1 cellular context compared by ENCODE assay signal in genomic region chr19:40273469-40274360, GRCh38.
TF ChIP-seq lines count a peak whose summit lies in the region.

No MANE protein-coding gene starts in this region.

TF ChIP-seq in IMR-90, 13 proteins besides CTCF, POLR2A, EP300 and RAD21:
- TF ChIP-seq MAFK (IDR thresholded peaks at IDR 0.05; ENCODE audit: low read depth, low read length) = no peak
- no peak for TF ChIP-seq MXI1 (IDR thresholded peaks at IDR 0.05; ENCODE audit: borderline replicate concordance, low read depth, low read length)
- no peak for TF ChIP-seq BHLHE40 (IDR thresholded peaks at IDR 0.05; ENCODE audit: low read depth, low read length)
- no peak for TF ChIP-seq RCOR1 (IDR thresholded peaks at IDR 0.05; ENCODE audit: insufficient replicate concordance, low read length)
- TF ChIP-seq CHD1 (IDR thresholded peaks at IDR 0.05; ENCODE audit: low read depth, low read length) = no peak
- no peak for TF ChIP-seq NFE2L2 (IDR thresholded peaks at IDR 0.05; ENCODE audit: low read depth, low read length)
- TF ChIP-seq SMC3 (IDR thresholded peaks at IDR 0.05; ENCODE audit: low read depth, low read length) = no peak
- TF ChIP-seq ELK1 (IDR thresholded peaks at IDR 0.05; ENCODE audit: borderline replicate concordance, low read depth, low read length) = no peak
- no peak for TF ChIP-seq FOS (IDR thresholded peaks at IDR 0.05; ENCODE audit: low read depth, low read length)
- TF ChIP-seq USF2 (IDR thresholded peaks at IDR 0.05; ENCODE audit: low read depth, low read length) = no peak
- TF ChIP-seq CEBPB (IDR thresholded peaks at IDR 0.05; ENCODE audit: low read depth, low read length) = no peak
- no peak for TF ChIP-seq MAZ (IDR thresholded peaks at IDR 0.05; ENCODE audit: borderline replicate concordance, low read depth, low read length)
- TF ChIP-seq RFX5 (IDR thresholded peaks at IDR 0.05; ENCODE audit: low read depth, low read length) = no peak
